Comparison of ENCODE assay signal across 9 cellular contexts in the genomic region with DNA sequence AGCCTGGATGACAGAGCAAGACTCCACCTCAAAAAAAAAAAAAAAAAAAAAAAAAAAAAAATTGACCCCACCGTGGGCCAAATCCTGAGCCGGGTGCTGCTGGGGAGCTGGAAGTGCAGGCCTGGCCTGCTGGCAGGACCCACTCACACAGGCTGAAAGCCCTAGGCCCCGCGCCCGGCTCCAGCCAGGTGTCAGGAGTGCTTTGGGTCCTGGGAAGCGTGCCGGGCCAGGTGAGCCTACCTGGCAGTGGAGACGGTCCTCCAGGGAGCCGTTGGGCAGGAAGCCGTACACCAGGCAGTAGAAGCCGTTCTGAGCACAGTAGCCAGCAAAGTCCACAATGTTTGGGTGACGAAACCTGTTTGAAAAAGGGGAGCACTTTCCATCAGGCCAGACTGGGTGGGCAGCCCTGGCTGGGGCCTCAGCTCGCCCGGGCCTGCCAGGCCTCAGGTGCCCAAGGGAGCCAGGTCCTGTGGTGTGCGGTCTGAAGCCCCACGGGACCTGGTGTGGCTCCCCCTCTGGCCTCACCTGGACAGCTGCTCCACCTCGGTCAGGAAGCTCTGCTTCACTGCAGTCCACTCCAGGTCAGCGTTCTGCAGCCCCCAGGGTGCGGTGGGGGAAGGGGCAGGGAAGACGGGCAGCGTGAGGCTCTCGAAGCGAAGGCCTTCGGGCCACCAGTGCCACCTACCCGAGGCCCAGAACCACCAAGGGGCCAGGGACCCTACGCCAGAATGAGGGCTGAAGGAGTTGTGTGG.
A peak's percentile ranks its signal among the peaks of the same experiment; 100 is the strongest.
DNase-seq lines count a peak whose midpoint lies in the region; ATAC-seq and TF ChIP-seq lines count a peak whose summit lies in the region.
"Had no signal": no experiment of that assay in that cellular context is flagged by ENCODE, and none has a peak within 500 bp of the region (broad histone marks: within the 10 kb centered on the region; RNA-seq: fewer than 3 reads in every experiment).

No MANE protein-coding gene starts in this region.

- H3K27ac Mint-ChIP-seq in effector memory CD8-positive, alpha-beta T cell, result peak overlapping the region; percentile 91 to 94

- H3K9me3 ChIP-seq in OCI-LY3 (ENCODE audit: insufficient read depth, low read length), result no peaks in the 10 kb centered on the region

- no peaks in the 10 kb centered on the region for H3K9me3 Mint-ChIP-seq in effector memory CD8-positive, alpha-beta T cell

- H4K20me1 ChIP-seq in OCI-LY3 (ENCODE audit: insufficient read depth, low read length), result no peaks in the 10 kb centered on the region

- ATAC-seq in effector memory CD8-positive, alpha-beta T cell (replicated peaks), result no peak

- H3K4me1 ChIP-seq in OCI-LY3 (ENCODE audit: low read length), result peaks cover 19% of the 10 kb centered on the region

- H2AFZ ChIP-seq in OCI-LY3 (ENCODE audit: low read depth, low read length), result no peak overlapping the region

- no peaks in the 10 kb centered on the region for H3K27me3 Mint-ChIP-seq in effector memory CD8-positive, alpha-beta T cell

- H3K4me3 ChIP-seq in GM08714 (ENCODE audit: low read length), result peak overlapping the region; percentile 81; the same call in 1 of the 2 replicates
- peak overlapping the region; percentile 100 for H3K4me3 ChIP-seq in OCI-LY3 (ENCODE audit: low read length)
- peak overlapping the region; percentile 51 for H3K4me3 ChIP-seq in retinal pigment epithelial cell (ENCODE audit: low read length)

- H3K4me3 Mint-ChIP-seq in effector memory CD8-positive, alpha-beta T cell, result peak overlapping the region; percentile 89 to 94

- peaks cover 20 to 26% of the 10 kb centered on the region in 2 donors for H3K4me1 Mint-ChIP-seq in effector memory CD8-positive, alpha-beta T cell (ENCODE audit: low read depth in 2 of 2)

- H3K27ac ChIP-seq in OCI-LY3 (ENCODE audit: low read length), result peak overlapping the region; percentile 83
- H3K27ac ChIP-seq: parathyroid adenoma had no signal

- H3K36me3 Mint-ChIP-seq in effector memory CD8-positive, alpha-beta T cell (ENCODE audit: insufficient read depth), result peaks cover 58% of the 10 kb centered on the region

- peaks cover 56% of the 10 kb centered on the region for H3K79me2 ChIP-seq in OCI-LY3 (ENCODE audit: low read length)
- H3K79me2 ChIP-seq: parathyroid adenoma had no signal

- H3K27me3 ChIP-seq in OCI-LY3 (ENCODE audit: low read depth, low read length), result no peaks in the 10 kb centered on the region

- peak overlapping the region; percentile 100 for H3K9ac ChIP-seq in OCI-LY3 (ENCODE audit: low read length)
- H3K9ac ChIP-seq: parathyroid adenoma had no signal

- peak overlapping the region; percentile 95 for H3K4me2 ChIP-seq in OCI-LY3 (ENCODE audit: low read length)

- peaks cover 43% of the 10 kb centered on the region for H3K36me3 ChIP-seq in OCI-LY3 (replicated peaks; ENCODE audit: low read depth, low read length)

- TF ChIP-seq POLR2A in erythroblast (IDR thresholded peaks at IDR 0.05; ENCODE audit: low read length), result no peak

- TF ChIP-seq CTCF in OCI-LY3 (IDR thresholded peaks at IDR 0.05; ENCODE audit: low read depth, low read length), result no peak
- TF ChIP-seq CTCF in retinal pigment epithelial cell (conservative IDR thresholded peaks at IDR 0.05; ENCODE audit: low read depth, low read length), result no peak

- no peak for DNase-seq in effector memory CD8-positive, alpha-beta T cell
- DNase-seq in retinal pigment epithelial cell (ENCODE audit: low read depth) (no peak), erythroblast (lab: John Stamatoyannopoulos, UW) (no peak), DMS53 treated with DMSO at 0.1 percent for 48 hours (lab: John Stamatoyannopoulos, UW; ENCODE audit: unreplicated experiment) (no peak), T1000 (lab: John Stamatoyannopoulos, UW) (no peak)
- DNase-seq: SHP77 had no signal
